In the genomic region with DNA sequence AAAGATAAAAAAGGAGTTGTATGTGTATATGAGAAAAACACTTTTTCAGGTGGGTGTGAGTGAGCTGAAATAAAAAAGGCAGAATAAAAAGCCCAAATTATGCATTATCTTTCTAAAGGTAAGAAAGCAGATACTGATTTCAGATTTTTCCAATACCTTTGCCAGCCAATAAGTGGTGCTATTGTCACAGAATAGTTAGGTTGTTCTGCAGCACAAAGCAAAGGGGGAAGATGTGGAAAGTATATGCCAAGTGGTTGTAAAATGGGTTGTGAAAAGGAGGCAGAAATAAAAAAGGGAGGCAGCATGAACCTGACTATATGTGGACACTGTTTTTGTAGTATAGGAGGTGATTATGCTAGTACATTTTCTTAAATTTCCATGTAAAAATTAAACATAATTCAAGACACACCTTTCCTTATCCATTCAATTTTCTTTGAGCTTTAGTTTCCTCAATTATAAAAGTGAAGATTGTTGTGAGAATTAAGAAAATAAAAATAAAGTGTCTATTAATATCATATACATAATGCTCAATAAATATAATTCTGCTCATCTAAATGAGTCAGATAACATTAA, we compare ENCODE assay signal across 8 cellular contexts.
DNase-seq lines count a peak whose midpoint lies in the region; ATAC-seq and TF ChIP-seq lines count a peak whose summit lies in the region.

No MANE protein-coding gene starts in this region.

- H3K27ac ChIP-seq in HEK293 (ENCODE audit: extremely low read depth, low read depth, low read length) (no peak overlapping the region), adrenal gland (no peak overlapping the region), upper lobe of right lung (no peak overlapping the region)

- CTCF ChIA-PET in HEK293 (lab: Yijun Ruan, JAX) = interaction anchor here (0.5 to 2.6 kb wide), 33 partner anchors 9 to 931 kb away, joined by 3 to 27 read pairs (median 4); no protein-coding TSS in a partner anchor

- H3K9me3 ChIP-seq in HEK293 (ENCODE audit: control insufficient read depth, insufficient read depth, low read depth, low read length) = no peaks in the 10 kb centered on the region
- H3K9me3 ChIP-seq in adrenal gland (replicated peaks in 1 of 3) = no peaks in the 10 kb centered on the region
- H3K9me3 ChIP-seq in upper lobe of right lung = no peaks in the 10 kb centered on the region

- peak; percentile 78 for ATAC-seq in upper lobe of right lung

- POLR2A ChIA-PET in HEK293 (lab: Yijun Ruan, JAX) = no interaction called here

- TF ChIP-seq POLR2A in adrenal gland (IDR thresholded peaks at IDR 0.05) = no peak

- TF ChIP-seq CTCF in HEK293 (tag by site-specific recombination; IDR thresholded peaks at IDR 0.05) = peak; percentile 66; the same call in 1 of the 2 replicates
- peak; percentile 42 to 69 (median 62) for TF ChIP-seq CTCF in adrenal gland (IDR thresholded peaks at IDR 0.05)
- peak; percentile 67 for TF ChIP-seq CTCF in upper lobe of right lung (IDR thresholded peaks at IDR 0.05)

- intact Hi-C loops in adrenal gland (cut with DNase I) = loop anchor here in 1 of 2 donors (10.0 kb wide), 1 partner anchor 879 kb away; no protein-coding TSS in a partner anchor
- intact Hi-C loops in upper lobe of right lung (cut with DNase I) = loop anchor here (10.0 kb wide), 1 partner anchor 619 kb away; no protein-coding TSS in a partner anchor

- H3K27me3 ChIP-seq in adrenal gland (no peaks in the 10 kb centered on the region), upper lobe of right lung (no peaks in the 10 kb centered on the region)

- H3K4me1 ChIP-seq in HEK293 (ENCODE audit: control insufficient read depth, insufficient read depth, low read length) = peaks cover 6% of the 10 kb centered on the region; the same call in 1 of the 2 replicates
- H3K4me1 ChIP-seq in adrenal gland (replicated peaks in 1 of 2) = peaks cover 3 to 8% of the 10 kb centered on the region in 2 donors
- H3K4me1 ChIP-seq in upper lobe of right lung = no peaks in the 10 kb centered on the region

- DNase-seq in DMS53 treated with DMSO at 0.1 percent for 48 hours (lab: John Stamatoyannopoulos, UW; ENCODE audit: unreplicated experiment) = peak; percentile 60
- DNase-seq in NCI-H2227 (lab: John Stamatoyannopoulos, UW; ENCODE audit: unreplicated experiment) = peak; percentile 37
- DNase-seq in adrenal gland = no peak
- peak; percentile 68 for DNase-seq in iris pigment epithelial cell (ENCODE audit: low read depth)
- no peak for DNase-seq in upper lobe of right lung
- DNase-seq in NK-92 (lab: John Stamatoyannopoulos, UW; ENCODE audit: unreplicated experiment) = no peak
- no peak for DNase-seq in activated effector memory CD4-positive, alpha-beta T cell treated with Interleukin-2 at 50 U/mL for 16 hours

- H3K4me3 ChIP-seq in HEK293 (ENCODE audit: low read depth, low read length) (no peak overlapping the region), adrenal gland (no peak overlapping the region), upper lobe of right lung (no peak overlapping the region)

- H3K36me3 ChIP-seq in HEK293 (ENCODE audit: control insufficient read depth in 2 of 2, insufficient read depth in 1 of 2, low read length in 2 of 2) (no peaks in the 10 kb centered on the region), adrenal gland (replicated peaks in 1 of 2) (no peaks in the 10 kb centered on the region), upper lobe of right lung (no peaks in the 10 kb centered on the region)

TF ChIP-seq in HEK293, 187 proteins besides CTCF, POLR2A, EP300 and RAD21 (continues in another document):
- no peak for TF ChIP-seq ZNF530 (tag by site-specific recombination; IDR thresholded peaks at IDR 0.05; ENCODE audit: low read depth)
- TF ChIP-seq ZNF350 (tag by site-specific recombination; IDR thresholded peaks at IDR 0.05) = no peak
- no peak for TF ChIP-seq BCL11B (tag by site-specific recombination; IDR thresholded peaks at IDR 0.05; ENCODE audit: low read depth)
- no peak for TF ChIP-seq ZNF366 (tag by site-specific recombination; conservative IDR thresholded peaks at IDR 0.05)
- no peak for TF ChIP-seq ZNF658 (tag by site-specific recombination; IDR thresholded peaks at IDR 0.05)
- no peak for TF ChIP-seq GFI1B (tag by site-specific recombination; IDR thresholded peaks at IDR 0.05)
- TF ChIP-seq, protein P1, sequence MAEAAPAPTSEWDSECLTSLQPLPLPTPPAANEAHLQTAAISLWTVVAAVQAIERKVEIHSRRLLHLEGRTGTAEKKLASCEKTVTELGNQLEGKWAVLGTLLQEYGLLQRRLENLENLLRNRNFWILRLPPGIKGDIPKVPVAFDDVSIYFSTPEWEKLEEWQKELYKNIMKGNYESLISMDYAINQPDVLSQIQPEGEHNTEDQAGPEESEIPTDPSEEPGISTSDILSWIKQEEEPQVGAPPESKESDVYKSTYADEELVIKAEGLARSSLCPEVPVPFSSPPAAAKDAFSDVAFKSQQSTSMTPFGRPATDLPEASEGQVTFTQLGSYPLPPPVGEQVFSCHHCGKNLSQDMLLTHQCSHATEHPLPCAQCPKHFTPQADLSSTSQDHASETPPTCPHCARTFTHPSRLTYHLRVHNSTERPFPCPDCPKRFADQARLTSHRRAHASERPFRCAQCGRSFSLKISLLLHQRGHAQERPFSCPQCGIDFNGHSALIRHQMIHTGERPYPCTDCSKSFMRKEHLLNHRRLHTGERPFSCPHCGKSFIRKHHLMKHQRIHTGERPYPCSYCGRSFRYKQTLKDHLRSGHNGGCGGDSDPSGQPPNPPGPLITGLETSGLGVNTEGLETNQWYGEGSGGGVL (tag by site-specific recombination; IDR thresholded peaks at IDR 0.05) = no peak
- TF ChIP-seq ZNF623 (tag by site-specific recombination; IDR thresholded peaks at IDR 0.05) = no peak
- no peak for TF ChIP-seq ZNF184 (tag by site-specific recombination; IDR thresholded peaks at IDR 0.05)
- peak; percentile 71; the same call in 1 of the 2 replicates for TF ChIP-seq ZNF2 (tag by site-specific recombination; IDR thresholded peaks at IDR 0.05)
- TF ChIP-seq ZNF140 (tag by site-specific recombination; IDR thresholded peaks at IDR 0.05) = no peak
- no peak for TF ChIP-seq EGR2 (tag by site-specific recombination; IDR thresholded peaks at IDR 0.05; ENCODE audit: low read depth)
- TF ChIP-seq, protein P2, sequence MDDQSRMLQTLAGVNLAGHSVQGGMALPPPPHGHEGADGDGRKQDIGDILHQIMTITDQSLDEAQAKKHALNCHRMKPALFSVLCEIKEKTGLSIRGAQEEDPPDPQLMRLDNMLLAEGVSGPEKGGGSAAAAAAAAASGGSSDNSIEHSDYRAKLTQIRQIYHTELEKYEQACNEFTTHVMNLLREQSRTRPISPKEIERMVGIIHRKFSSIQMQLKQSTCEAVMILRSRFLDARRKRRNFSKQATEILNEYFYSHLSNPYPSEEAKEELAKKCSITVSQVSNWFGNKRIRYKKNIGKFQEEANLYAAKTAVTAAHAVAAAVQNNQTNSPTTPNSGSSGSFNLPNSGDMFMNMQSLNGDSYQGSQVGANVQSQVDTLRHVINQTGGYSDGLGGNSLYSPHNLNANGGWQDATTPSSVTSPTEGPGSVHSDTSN (CRISPR knock-in tag; IDR thresholded peaks at IDR 0.05) = no peak
- TF ChIP-seq, protein P3, sequence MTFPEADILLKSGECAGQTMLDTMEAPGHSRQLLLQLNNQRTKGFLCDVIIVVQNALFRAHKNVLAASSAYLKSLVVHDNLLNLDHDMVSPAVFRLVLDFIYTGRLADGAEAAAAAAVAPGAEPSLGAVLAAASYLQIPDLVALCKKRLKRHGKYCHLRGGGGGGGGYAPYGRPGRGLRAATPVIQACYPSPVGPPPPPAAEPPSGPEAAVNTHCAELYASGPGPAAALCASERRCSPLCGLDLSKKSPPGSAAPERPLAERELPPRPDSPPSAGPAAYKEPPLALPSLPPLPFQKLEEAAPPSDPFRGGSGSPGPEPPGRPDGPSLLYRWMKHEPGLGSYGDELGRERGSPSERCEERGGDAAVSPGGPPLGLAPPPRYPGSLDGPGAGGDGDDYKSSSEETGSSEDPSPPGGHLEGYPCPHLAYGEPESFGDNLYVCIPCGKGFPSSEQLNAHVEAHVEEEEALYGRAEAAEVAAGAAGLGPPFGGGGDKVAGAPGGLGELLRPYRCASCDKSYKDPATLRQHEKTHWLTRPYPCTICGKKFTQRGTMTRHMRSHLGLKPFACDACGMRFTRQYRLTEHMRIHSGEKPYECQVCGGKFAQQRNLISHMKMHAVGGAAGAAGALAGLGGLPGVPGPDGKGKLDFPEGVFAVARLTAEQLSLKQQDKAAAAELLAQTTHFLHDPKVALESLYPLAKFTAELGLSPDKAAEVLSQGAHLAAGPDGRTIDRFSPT (tag by site-specific recombination; IDR thresholded peaks at IDR 0.05) = no peak
- 0 out of 2 replicates have a peak, but pooled peaks have one; percentile 62 for TF ChIP-seq ZNF660 (tag by site-specific recombination; IDR thresholded peaks at IDR 0.05)
- TF ChIP-seq, protein P4, sequence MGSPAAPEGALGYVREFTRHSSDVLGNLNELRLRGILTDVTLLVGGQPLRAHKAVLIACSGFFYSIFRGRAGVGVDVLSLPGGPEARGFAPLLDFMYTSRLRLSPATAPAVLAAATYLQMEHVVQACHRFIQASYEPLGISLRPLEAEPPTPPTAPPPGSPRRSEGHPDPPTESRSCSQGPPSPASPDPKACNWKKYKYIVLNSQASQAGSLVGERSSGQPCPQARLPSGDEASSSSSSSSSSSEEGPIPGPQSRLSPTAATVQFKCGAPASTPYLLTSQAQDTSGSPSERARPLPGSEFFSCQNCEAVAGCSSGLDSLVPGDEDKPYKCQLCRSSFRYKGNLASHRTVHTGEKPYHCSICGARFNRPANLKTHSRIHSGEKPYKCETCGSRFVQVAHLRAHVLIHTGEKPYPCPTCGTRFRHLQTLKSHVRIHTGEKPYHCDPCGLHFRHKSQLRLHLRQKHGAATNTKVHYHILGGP (tag by site-specific recombination; IDR thresholded peaks at IDR 0.05) = no peak
- TF ChIP-seq PRDM1 (tag by site-specific recombination; IDR thresholded peaks at IDR 0.05) = peak; percentile 55
- TF ChIP-seq MZF1 (tag by site-specific recombination; IDR thresholded peaks at IDR 0.05; ENCODE audit: borderline replicate concordance) = 0 out of 2 replicates have a peak, but pooled peaks have one; percentile 41
- TF ChIP-seq ZNF654 (tag by site-specific recombination; IDR thresholded peaks at IDR 0.05; ENCODE audit: low read depth) = peak; percentile 87

Comparison
In these comparisons a context has a peak if more than half of its experiments do, and no peak if none do; other contexts are left out.
1. DNase-seq: peak in DMS53 treated with DMSO at 0.1 percent for 48 hours (single experiment), NCI-H2227 (single experiment) and iris pigment epithelial cell (single experiment); none in adrenal gland (0 of 7), upper lobe of right lung (single experiment), NK-92 (single experiment) and activated effector memory CD4-positive, alpha-beta T cell treated with Interleukin-2 at 50 U/mL for 16 hours (single experiment).
2. Peak in every context shown above with its lines, with median percentiles within 50 percentile points of each other: CTCF ChIP-seq.